13 cellular contexts compared by ENCODE assay signal in genomic region chr5:175695161-175696126, GRCh38. TPM values are rescaled to one million over a fixed set of nuclear protein-coding genes. Genes with fewer than 3 reads are reported as not detected.
DNase-seq lines count a peak whose midpoint lies in the region; ATAC-seq and TF ChIP-seq lines count a peak whose summit lies in the region.
"Had no signal": no experiment of that assay in that cellular context is flagged by ENCODE, and none has a peak within 500 bp of the region (broad histone marks: within the 10 kb centered on the region; RNA-seq: fewer than 3 reads in every experiment).

No MANE protein-coding gene starts in this region.

- no peaks in the 10 kb centered on the region for H3K9me3 Mint-ChIP-seq in T-helper 1 cell treated with Interleukin-12 subunit alpha and Interleukin-12 subunit beta and Interleukin-4 antibody, amounts not matched to agents 30 μg/mL and 1 μg/mL, for 36 hours
- no peaks in the 10 kb centered on the region for H3K9me3 Mint-ChIP-seq in activated T-helper 1 cell treated with anti-CD3 and anti-CD28 coated beads, Interleukin-12 subunit alpha, Interleukin-12 subunit beta, Interleukin-2, Interleukin-4 antibody, amounts not matched to agents 30 ng/mL and 10 ng/mL and 1 ng/mL, durations not matched to agents 14 hours and 24 hours and 36 hours
- no peaks in the 10 kb centered on the region for H3K9me3 Mint-ChIP-seq in stimulated activated naive CD8-positive, alpha-beta T cell treated with anti-CD3 and anti-CD28 coated beads, Interleukin-15, amount 100 ng/mL, for 72 hours

- H3K4me1 ChIP-seq in hepatocyte (ENCODE audit: insufficient read depth) = peaks cover 6% of the 10 kb centered on the region
- H3K4me1 ChIP-seq: pancreas had no signal

- H3K9me2 ChIP-seq in hepatocyte (replicated peaks; ENCODE audit: insufficient read depth) = no peaks in the 10 kb centered on the region

- no peaks in the 10 kb centered on the region for H3K27me3 Mint-ChIP-seq in T-helper 1 cell treated with Interleukin-12 subunit alpha and Interleukin-12 subunit beta and Interleukin-4 antibody, amounts not matched to agents 30 μg/mL and 1 μg/mL, for 36 hours (ENCODE audit: low read depth)
- no peaks in the 10 kb centered on the region for H3K27me3 Mint-ChIP-seq in activated T-helper 1 cell treated with anti-CD3 and anti-CD28 coated beads, Interleukin-12 subunit alpha, Interleukin-12 subunit beta, Interleukin-2, Interleukin-4 antibody, amounts not matched to agents 30 ng/mL and 10 ng/mL and 1 ng/mL, durations not matched to agents 14 hours and 24 hours and 36 hours (ENCODE audit: insufficient read depth)
- H3K27me3 Mint-ChIP-seq in stimulated activated naive CD8-positive, alpha-beta T cell treated with anti-CD3 and anti-CD28 coated beads, Interleukin-15, amount 100 ng/mL, for 72 hours = no peaks in the 10 kb centered on the region

- H3K9me3 ChIP-seq in hepatocyte (ENCODE audit: low read depth) = no peaks in the 10 kb centered on the region
- H3K9me3 ChIP-seq: pancreas had no signal

- peak overlapping the region; percentile 70 for H3K27ac Mint-ChIP-seq in T-helper 1 cell treated with Interleukin-12 subunit alpha and Interleukin-12 subunit beta and Interleukin-4 antibody, amounts not matched to agents 30 μg/mL and 1 μg/mL, for 36 hours
- peak overlapping the region; percentile 78 for H3K27ac Mint-ChIP-seq in activated T-helper 1 cell treated with anti-CD3 and anti-CD28 coated beads, Interleukin-12 subunit alpha, Interleukin-12 subunit beta, Interleukin-2, Interleukin-4 antibody, amounts not matched to agents 30 ng/mL and 10 ng/mL and 1 ng/mL, durations not matched to agents 14 hours and 24 hours and 36 hours
- peak overlapping the region; percentile 91 to 94 for H3K27ac Mint-ChIP-seq in stimulated activated naive CD8-positive, alpha-beta T cell treated with anti-CD3 and anti-CD28 coated beads, Interleukin-15, amount 100 ng/mL, for 72 hours

- peak overlapping the region; percentile 87 for H3K27ac ChIP-seq in hepatocyte
- H3K27ac ChIP-seq: pancreas had no signal

- WGBS in hepatocyte (ENCODE audit: low lambda C conversion rate, missing lambda C conversion rate) = 85% methylated on average over 19 of the region's 19 CpGs

- intact Hi-C loops in activated T-helper 1 cell treated with anti-CD3 and anti-CD28 coated beads, Interleukin-12 subunit alpha, Interleukin-12 subunit beta, Interleukin-2, Interleukin-4 antibody, amounts not matched to agents 30 ng/mL and 10 ng/mL and 1 ng/mL, durations not matched to agents 14 hours and 24 hours and 36 hours (cut with micrococcal nuclease) = loop anchor here (1.0 to 5.0 kb wide), 6 partner anchors 23 to 743 kb away; partner anchors contain the start of gene HRH2

- no peak overlapping the region for H3K4me3 ChIP-seq in hepatocyte
- H3K4me3 ChIP-seq: lung, pancreas had no signal

- peak overlapping the region; percentile 55 for H3K4me3 Mint-ChIP-seq in T-helper 1 cell treated with Interleukin-12 subunit alpha and Interleukin-12 subunit beta and Interleukin-4 antibody, amounts not matched to agents 30 μg/mL and 1 μg/mL, for 36 hours
- no peak overlapping the region for H3K4me3 Mint-ChIP-seq in activated T-helper 1 cell treated with anti-CD3 and anti-CD28 coated beads, Interleukin-12 subunit alpha, Interleukin-12 subunit beta, Interleukin-2, Interleukin-4 antibody, amounts not matched to agents 30 ng/mL and 10 ng/mL and 1 ng/mL, durations not matched to agents 14 hours and 24 hours and 36 hours
- peak overlapping the region; percentile 62 to 72 for H3K4me3 Mint-ChIP-seq in stimulated activated naive CD8-positive, alpha-beta T cell treated with anti-CD3 and anti-CD28 coated beads, Interleukin-15, amount 100 ng/mL, for 72 hours

- no peaks in the 10 kb centered on the region for H3K27me3 ChIP-seq in hepatocyte
- H3K27me3 ChIP-seq: pancreas had no signal

- H4K20me1 ChIP-seq in hepatocyte (ENCODE audit: insufficient read depth, poor library complexity, severe bottlenecking) = no peaks in the 10 kb centered on the region

- H3K36me3 Mint-ChIP-seq in T-helper 1 cell treated with Interleukin-12 subunit alpha and Interleukin-12 subunit beta and Interleukin-4 antibody, amounts not matched to agents 30 μg/mL and 1 μg/mL, for 36 hours (ENCODE audit: low read depth) = peaks cover 33% of the 10 kb centered on the region
- peaks cover 52% of the 10 kb centered on the region for H3K36me3 Mint-ChIP-seq in activated T-helper 1 cell treated with anti-CD3 and anti-CD28 coated beads, Interleukin-12 subunit alpha, Interleukin-12 subunit beta, Interleukin-2, Interleukin-4 antibody, amounts not matched to agents 30 ng/mL and 10 ng/mL and 1 ng/mL, durations not matched to agents 14 hours and 24 hours and 36 hours (ENCODE audit: low read depth)

- ATAC-seq in stimulated activated naive CD8-positive, alpha-beta T cell treated with anti-CD3 and anti-CD28 coated beads, Interleukin-15, amount 100 ng/mL, for 72 hours = no peak
- ATAC-seq in HG03442 (IDR thresholded peaks at IDR 0.05; ENCODE audit: unreplicated experiment) = no peak

- H2AFZ ChIP-seq in hepatocyte = no peak overlapping the region

- H3K4me1 Mint-ChIP-seq in T-helper 1 cell treated with Interleukin-12 subunit alpha and Interleukin-12 subunit beta and Interleukin-4 antibody, amounts not matched to agents 30 μg/mL and 1 μg/mL, for 36 hours (ENCODE audit: low read depth) = peaks cover 38% of the 10 kb centered on the region
- peaks cover 47% of the 10 kb centered on the region for H3K4me1 Mint-ChIP-seq in activated T-helper 1 cell treated with anti-CD3 and anti-CD28 coated beads, Interleukin-12 subunit alpha, Interleukin-12 subunit beta, Interleukin-2, Interleukin-4 antibody, amounts not matched to agents 30 ng/mL and 10 ng/mL and 1 ng/mL, durations not matched to agents 14 hours and 24 hours and 36 hours (ENCODE audit: low read depth)
- peaks cover 60% of the 10 kb centered on the region for H3K4me1 Mint-ChIP-seq in stimulated activated naive CD8-positive, alpha-beta T cell treated with anti-CD3 and anti-CD28 coated beads, Interleukin-15, amount 100 ng/mL, for 72 hours

- TF ChIP-seq CTCF in hepatocyte (IDR thresholded peaks at IDR 0.05; ENCODE audit: poor library complexity) = no peak

- DNase-seq in T-helper 1 cell = no peak
- no peak for DNase-seq in activated T-helper 1 cell treated with anti-CD3 and anti-CD28 coated beads, Interleukin-12 subunit alpha, Interleukin-12 subunit beta, Interleukin-2, Interleukin-4 antibody, amounts not matched to agents 30 ng/mL and 10 ng/mL and 1 ng/mL, durations not matched to agents 14 hours and 24 hours and 36 hours (ENCODE audit: low spot score)
- DNase-seq in hepatocyte (ENCODE audit: low spot score) = no peak
- no peak for DNase-seq in stimulated activated naive CD8-positive, alpha-beta T cell treated with anti-CD3 and anti-CD28 coated beads, Interleukin-15, amount 100 ng/mL, for 72 hours
- no peak for DNase-seq in NCI-H1436 treated with DMSO at 0.1 percent for 48 hours (lab: John Stamatoyannopoulos, UW)
- no peak for DNase-seq in putamen (ENCODE audit: low spot score)
- DNase-seq: NCI-H226; stimulated activated CD4-positive, alpha-beta T cell treated with anti-CD3 and anti-CD28 coated beads, Interleukin-4, amount 100 ng/mL, for 4 hours had no signal

- H3K36me3 ChIP-seq in hepatocyte (replicated peaks; ENCODE audit: insufficient read depth, low read depth) = no peaks in the 10 kb centered on the region
- H3K36me3 ChIP-seq: pancreas had no signal

- H3K79me2 ChIP-seq in hepatocyte = no peaks in the 10 kb centered on the region

- no peak overlapping the region for H3K4me2 ChIP-seq in hepatocyte

RNA-seq across cellular contexts. Expression of gene HRH2, which starts 37.6 kb away (rescaled TPM):
- total RNA-seq in activated T-helper 1 cell treated with anti-CD3 and anti-CD28 coated beads, Interleukin-12 subunit alpha, Interleukin-12 subunit beta, Interleukin-2, Interleukin-4 antibody, amounts not matched to agents 30 ng/mL and 10 ng/mL and 1 ng/mL, durations not matched to agents 14 hours and 24 hours and 36 hours = 94.7 and 96.9 TPM in 2 replicates
- total RNA-seq in hepatocyte = 1.9 and 2.5 TPM in 2 replicates
- polyA plus RNA-seq in hepatocyte = 2.2 and 2.4 TPM in 2 replicates
- total RNA-seq: endothelial cell of umbilical vein had no signal
- polyA plus RNA-seq: endothelial cell of umbilical vein had no signal

Comparison
In these comparisons a context has a peak if more than half of its experiments do, and no peak if none do; other contexts are left out.
1. RNA of gene HRH2, which starts 37.6 kb away (total RNA-seq): 94.7 to 96.9 TPM in activated T-helper 1 cell treated with anti-CD3 and anti-CD28 coated beads, Interleukin-12 subunit alpha, Interleukin-12 subunit beta, Interleukin-2, Interleukin-4 antibody, amounts not matched to agents 30 ng/mL and 10 ng/mL and 1 ng/mL, durations not matched to agents 14 hours and 24 hours and 36 hours; 1.9 to 2.5 TPM in hepatocyte; every median in the first group is over 10 times any median in the second.
2. Peak in every context shown above with its lines, with median percentiles within 50 percentile points of each other: H3K27ac Mint-ChIP-seq.